ENCODE assay signal across 18 cellular contexts in genomic region chr1:94142022-94142421, GRCh38. TPM values are rescaled to one million over a fixed set of nuclear protein-coding genes. Genes with fewer than 3 reads are reported as not detected.
DNase-seq lines count a peak whose midpoint lies in the region; ATAC-seq and TF ChIP-seq lines count a peak whose summit lies in the region.
"Had no signal": no experiment of that assay in that cellular context is flagged by ENCODE, and none has a peak within 500 bp of the region (broad histone marks: within the 10 kb centered on the region; RNA-seq: fewer than 3 reads in every experiment).

No MANE protein-coding gene starts in this region.

- no peak overlapping the region for H2BK12ac ChIP-seq in mesenchymal stem cell (ENCODE audit: low read length in 2 of 2)

- no peak overlapping the region for H3K18ac ChIP-seq in mesenchymal stem cell (ENCODE audit: low read depth in 1 of 2, low read length in 2 of 2)

- no peak overlapping the region for H2BK15ac ChIP-seq in mesenchymal stem cell (ENCODE audit: low read depth, poor library complexity, severe bottlenecking)

- H3K14ac ChIP-seq in mesenchymal stem cell (ENCODE audit: low read length in 2 of 2) = no peak overlapping the region

- no peak for ATAC-seq in GM19455 (IDR thresholded peaks at IDR 0.05; ENCODE audit: unreplicated experiment)
- ATAC-seq: K562; stimulated activated naive CD8-positive, alpha-beta T cell treated with anti-CD3 and anti-CD28 coated beads, Interleukin-15, amount 100 ng/mL, for 72 hours had no signal

- no peak overlapping the region for H4K91ac ChIP-seq in mesenchymal stem cell (ENCODE audit: low read length)

- H3K36me3 ChIP-seq in mesenchymal stem cell (ENCODE audit: control insufficient read depth in 1 of 2, insufficient read depth in 2 of 2, low read depth in 1 of 2, low read length in 2 of 2) (no peaks in the 10 kb centered on the region), WERI-Rb-1 (no peaks in the 10 kb centered on the region)
- H3K36me3 ChIP-seq: neutrophil had no signal

- no peak overlapping the region for H3K4ac ChIP-seq in mesenchymal stem cell (ENCODE audit: low read depth in 1 of 2, low read length in 2 of 2)

- H3K27ac ChIP-seq in mesenchymal stem cell (ENCODE audit: low read length, poor library complexity, severe bottlenecking) (no peak overlapping the region), WERI-Rb-1 (no peak overlapping the region)
- H3K27ac ChIP-seq: neutrophil had no signal

- 77% methylated on average over 1 of the region's 1 CpG for WGBS in mesenchymal stem cell

- H3K4me3 ChIP-seq in AG10803 (ENCODE audit: low read length) (no peak overlapping the region), mesenchymal stem cell (ENCODE audit: insufficient read depth in 1 of 2, low read depth in 1 of 2, low read length in 2 of 2) (no peak overlapping the region), WERI-Rb-1 (ENCODE audit: low read depth, low read length) (no peak overlapping the region)
- H3K4me3 ChIP-seq: K562, smooth muscle cell had no signal

- no peaks in the 10 kb centered on the region for H3K27me3 ChIP-seq in mesenchymal stem cell (ENCODE audit: control insufficient read depth in 1 of 2, insufficient read depth in 1 of 2, low read length in 2 of 2)
- H3K27me3 ChIP-seq in WERI-Rb-1 (ENCODE audit: insufficient read depth, low read depth, severe bottlenecking) = no peaks in the 10 kb centered on the region

- peak overlapping the region; percentile 34 for H3K9ac ChIP-seq in mesenchymal stem cell (ENCODE audit: low read length)

- no peak overlapping the region for H4K8ac ChIP-seq in mesenchymal stem cell (ENCODE audit: low read length)

- no peak overlapping the region for H2BK120ac ChIP-seq in mesenchymal stem cell (ENCODE audit: low read depth, low read length)

- H3K9me3 ChIP-seq in mesenchymal stem cell (ENCODE audit: control insufficient read depth, low read length) (no peaks in the 10 kb centered on the region), WERI-Rb-1 (ENCODE audit: severe bottlenecking) (peaks cover under 1% of the 10 kb centered on the region)
- H3K9me3 ChIP-seq: neutrophil had no signal

- peaks cover 2% of the 10 kb centered on the region for H3K4me1 ChIP-seq in mesenchymal stem cell (ENCODE audit: control insufficient read depth, insufficient read depth, low read depth, low read length)

- DNase-seq in AG10803 (ENCODE audit: low read depth) = peak; percentile 69
- peak; percentile 72 for DNase-seq in LHCN-M2 (ENCODE audit: low read depth)
- peak; percentile 98 to 100 for DNase-seq in dermis microvascular lymphatic vessel endothelial cell (ENCODE audit: low read depth in 2 of 2)
- no peak for DNase-seq in mesenchymal stem cell
- DNase-seq in NCI-H345 treated with DMSO at 0.1 percent for 48 hours (lab: John Stamatoyannopoulos, UW; ENCODE audit: unreplicated experiment) = no peak
- DNase-seq in WERI-Rb-1 = no peak
- DNase-seq in NCI-H510A treated with DMSO at 0.1 percent for 48 hours (lab: John Stamatoyannopoulos, UW) = no peak
- DNase-seq: activated CD8-positive, alpha-beta memory T cell treated with anti-CD3 and anti-CD28 coated beads, Interleukin-2, amount 50 U/mL, for 4 hours; activated naive CD4-positive, alpha-beta T cell treated with anti-CD3 and anti-CD28 coated beads for 36 hours; erythroblast; NCI-H146; NCI-H446 treated with DMSO at 0.1 percent for 48 hours; stimulated activated naive CD8-positive, alpha-beta T cell treated with anti-CD3 and anti-CD28 coated beads, Interleukin-15, amount 100 ng/mL, for 72 hours had no signal

- H3K79me1 ChIP-seq in mesenchymal stem cell (replicated peaks; ENCODE audit: low read length, poor library complexity, severe bottlenecking) = no peaks in the 10 kb centered on the region

- H2BK5ac ChIP-seq in mesenchymal stem cell (ENCODE audit: low read depth, low read length, poor library complexity, severe bottlenecking) = no peak overlapping the region

- no peak overlapping the region for H2AK5ac ChIP-seq in mesenchymal stem cell (ENCODE audit: low read length, severe bottlenecking)

- H3K4me2 ChIP-seq in mesenchymal stem cell (ENCODE audit: low read length, poor library complexity, severe bottlenecking) = no peak overlapping the region
- H3K4me2 ChIP-seq: smooth muscle cell had no signal

- no peak overlapping the region for H2AFZ ChIP-seq in mesenchymal stem cell (ENCODE audit: low read depth, low read length)

- no peak for TF ChIP-seq CTCF in AG10803 (conservative IDR thresholded peaks at IDR 0.05; ENCODE audit: low read length)
- TF ChIP-seq CTCF in WERI-Rb-1 (IDR thresholded peaks at IDR 0.05; ENCODE audit: low read depth, low read length) = no peak

- H3K23ac ChIP-seq in mesenchymal stem cell (ENCODE audit: low read length in 2 of 2) = no peak overlapping the region

RNA-seq across cellular contexts. Expression of gene ABCA4, which starts 21.1 kb away (rescaled TPM):
- total RNA-seq in LHCN-M2 (2014; rRNA removed) = under 0.01 and 0.06 TPM in 2 replicates
- 0.06 TPM for polyA plus RNA-seq in LHCN-M2 (2012)
- total RNA-seq in dermis microvascular lymphatic vessel endothelial cell = 27.9 and 189 TPM in 2 replicates
- 0.12 TPM for polyA plus RNA-seq in mesenchymal stem cell (2013, experiment 1 of 2)
- 0.04 TPM for polyA plus RNA-seq in mesenchymal stem cell (2013, experiment 2 of 2)
- total RNA-seq: H1, K562 had no signal

Comparison
In these comparisons a context has a peak if more than half of its experiments do, and no peak if none do; other contexts are left out.
1. DNase-seq: peak in AG10803 (single experiment), LHCN-M2 (single experiment) and dermis microvascular lymphatic vessel endothelial cell (2 of 2); none in mesenchymal stem cell (single experiment), NCI-H345 treated with DMSO at 0.1 percent for 48 hours (single experiment), WERI-Rb-1 (single experiment) and NCI-H510A treated with DMSO at 0.1 percent for 48 hours (single experiment).
2. RNA of gene ABCA4, which starts 21.1 kb away (total RNA-seq): 27.9 to 189 TPM in dermis microvascular lymphatic vessel endothelial cell; under 0.01 to 0.06 TPM in LHCN-M2; every median in the first group is over 10 times any median in the second.